ENCODE assay signal across 11 cellular contexts in the genomic region with DNA sequence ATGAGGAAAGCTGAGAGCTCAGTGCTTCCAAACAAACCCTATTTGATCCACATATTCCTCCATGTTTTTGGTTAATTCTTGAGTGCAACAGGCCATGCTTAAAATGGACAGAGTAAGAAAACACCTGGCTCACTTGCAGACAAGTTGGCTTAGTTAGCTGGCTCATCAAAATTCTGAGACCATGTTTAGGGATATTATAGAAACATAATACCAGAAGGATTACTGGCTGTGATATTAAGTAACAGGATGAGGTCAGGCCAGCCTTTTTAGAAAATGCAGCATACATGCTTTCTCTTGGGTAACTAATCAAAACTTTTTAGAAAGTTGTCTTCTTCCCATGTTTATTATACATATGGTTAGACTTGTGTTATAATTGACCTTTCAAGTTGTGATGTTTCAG.
"Had no signal": no experiment of that assay in that cellular context is flagged by ENCODE, and none has a peak within 500 bp of the region (broad histone marks: within the 10 kb centered on the region; RNA-seq: fewer than 3 reads in every experiment).

No MANE protein-coding gene starts in this region.

- FAIRE-seq: H1, H54 had no signal

- H3K4me3 ChIP-seq: GM23248, GM23338, HAP-1 had no signal

- H3K4me1 ChIP-seq: HAP-1 had no signal

- DNase-seq: GM23248, GOT3, H7, H9, HCEC 1CT, HFFc6 had no signal

- H3K27ac ChIP-seq: GM23248 had no signal

- H2AFZ ChIP-seq: GM23248, GM23338 had no signal

- H3K36me3 ChIP-seq: HAP-1 had no signal

- ATAC-seq: GM23338, HCT116 had no signal

- H3K4me2 ChIP-seq: GM23338 had no signal

- H3K9me3 ChIP-seq: HAP-1 had no signal
